ENCODE assay signal across 1 cellular context in the genomic region with DNA sequence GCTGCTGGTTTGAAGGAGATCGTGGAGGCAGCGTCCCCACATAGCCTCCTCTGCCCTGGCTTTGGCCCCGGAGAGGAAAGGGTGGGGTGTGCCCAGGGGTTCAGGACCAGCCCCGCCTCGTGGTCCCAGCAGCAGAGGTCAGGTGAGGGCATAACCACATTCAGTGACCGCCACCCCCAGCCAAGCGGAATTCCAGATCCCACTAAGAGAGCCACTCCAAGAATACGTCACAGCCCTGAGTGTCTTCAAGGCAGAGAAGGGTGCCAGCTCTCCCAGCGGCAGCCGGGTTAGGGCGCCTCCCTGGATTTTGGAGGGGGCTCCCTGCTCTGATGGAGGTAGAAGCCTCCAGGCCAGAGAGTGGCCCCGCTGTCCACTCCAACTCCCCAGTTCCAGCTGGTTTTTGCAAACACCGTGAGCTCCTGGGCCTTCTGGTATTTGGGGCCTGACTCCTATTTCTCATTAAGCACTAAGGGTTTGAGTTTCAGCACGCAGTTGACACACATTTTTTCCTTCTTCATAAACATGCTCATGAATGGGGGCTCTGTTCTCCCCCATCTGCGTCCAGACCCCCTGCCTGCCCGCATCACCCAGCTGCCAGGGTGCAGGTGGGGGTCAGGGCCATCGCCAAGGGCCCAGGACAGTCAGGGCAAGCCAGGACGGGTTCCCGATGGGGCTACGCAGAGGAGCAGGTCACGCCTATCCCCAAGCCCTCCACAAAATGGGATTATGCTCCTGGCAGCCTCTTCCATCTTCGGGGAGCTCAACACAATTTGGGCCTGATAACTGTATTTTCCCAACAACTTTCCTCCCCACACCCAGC.
TF ChIP-seq lines count a peak whose summit lies in the region.

No MANE protein-coding gene starts in this region.

TF ChIP-seq in GM23338, 12 proteins besides CTCF, POLR2A, EP300 and RAD21 (continued from another document):
- TF ChIP-seq, protein P1, sequence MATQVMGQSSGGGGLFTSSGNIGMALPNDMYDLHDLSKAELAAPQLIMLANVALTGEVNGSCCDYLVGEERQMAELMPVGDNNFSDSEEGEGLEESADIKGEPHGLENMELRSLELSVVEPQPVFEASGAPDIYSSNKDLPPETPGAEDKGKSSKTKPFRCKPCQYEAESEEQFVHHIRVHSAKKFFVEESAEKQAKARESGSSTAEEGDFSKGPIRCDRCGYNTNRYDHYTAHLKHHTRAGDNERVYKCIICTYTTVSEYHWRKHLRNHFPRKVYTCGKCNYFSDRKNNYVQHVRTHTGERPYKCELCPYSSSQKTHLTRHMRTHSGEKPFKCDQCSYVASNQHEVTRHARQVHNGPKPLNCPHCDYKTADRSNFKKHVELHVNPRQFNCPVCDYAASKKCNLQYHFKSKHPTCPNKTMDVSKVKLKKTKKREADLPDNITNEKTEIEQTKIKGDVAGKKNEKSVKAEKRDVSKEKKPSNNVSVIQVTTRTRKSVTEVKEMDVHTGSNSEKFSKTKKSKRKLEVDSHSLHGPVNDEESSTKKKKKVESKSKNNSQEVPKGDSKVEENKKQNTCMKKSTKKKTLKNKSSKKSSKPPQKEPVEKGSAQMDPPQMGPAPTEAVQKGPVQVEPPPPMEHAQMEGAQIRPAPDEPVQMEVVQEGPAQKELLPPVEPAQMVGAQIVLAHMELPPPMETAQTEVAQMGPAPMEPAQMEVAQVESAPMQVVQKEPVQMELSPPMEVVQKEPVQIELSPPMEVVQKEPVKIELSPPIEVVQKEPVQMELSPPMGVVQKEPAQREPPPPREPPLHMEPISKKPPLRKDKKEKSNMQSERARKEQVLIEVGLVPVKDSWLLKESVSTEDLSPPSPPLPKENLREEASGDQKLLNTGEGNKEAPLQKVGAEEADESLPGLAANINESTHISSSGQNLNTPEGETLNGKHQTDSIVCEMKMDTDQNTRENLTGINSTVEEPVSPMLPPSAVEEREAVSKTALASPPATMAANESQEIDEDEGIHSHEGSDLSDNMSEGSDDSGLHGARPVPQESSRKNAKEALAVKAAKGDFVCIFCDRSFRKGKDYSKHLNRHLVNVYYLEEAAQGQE (IDR thresholded peaks at IDR 0.05; ENCODE audit: unreplicated experiment), result no peak
TF ChIP-seq in GM23338: peak in this region for 0.
